ENCODE assay signal across 15 cellular contexts in the genomic region with DNA sequence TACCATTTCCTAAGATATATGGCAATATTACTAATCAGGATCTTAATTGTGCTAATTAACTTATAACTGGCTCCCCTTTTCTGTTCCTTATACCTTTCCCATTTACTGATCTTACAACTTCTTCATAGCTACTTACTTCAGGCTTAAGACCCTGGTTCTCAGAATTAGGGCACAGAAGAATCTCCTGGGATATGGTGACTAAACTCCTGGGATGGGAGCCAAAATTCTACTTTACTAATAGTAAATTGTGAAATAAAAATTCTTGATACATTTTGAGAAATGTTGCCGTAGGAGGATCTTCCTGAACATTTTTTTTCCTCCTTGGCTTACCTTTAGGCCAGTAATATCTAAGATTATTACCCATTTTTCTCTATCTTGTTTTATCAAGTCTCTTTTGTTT.
DNase-seq lines count a peak whose midpoint lies in the region; TF ChIP-seq lines count a peak whose summit lies in the region.
"Had no signal": no experiment of that assay in that cellular context is flagged by ENCODE, and none has a peak within 500 bp of the region (broad histone marks: within the 10 kb centered on the region; RNA-seq: fewer than 3 reads in every experiment).

No MANE protein-coding gene starts in this region.

- H3K27ac ChIP-seq in mammary epithelial cell (ENCODE audit: insufficient read depth, low read depth, low read length) (no peak overlapping the region), OCI-LY7 (ENCODE audit: low read depth, low read length, poor library complexity, severe bottlenecking) (no peak overlapping the region), ascending aorta (no peak overlapping the region)

- intact Hi-C loops in mammary epithelial cell (cut with micrococcal nuclease), result no loop called here
- intact Hi-C loops in OCI-LY7 (cut with micrococcal nuclease; ENCODE audit: unreplicated experiment), result no loop called here
- intact Hi-C loops in ascending aorta (cut with DNase I), result loop anchor here (5.0 kb wide), 1 partner anchor 360 kb away; no protein-coding TSS in a partner anchor

- no TSS peak for BruUV-seq in mammary epithelial cell (replicated peaks; lab: Mats Ljungman, UMichigan)
- BruUV-seq in OCI-LY7 (replicated peaks; lab: Mats Ljungman, UMichigan), result no TSS peak

- no peaks in the 10 kb centered on the region for H3K36me3 ChIP-seq in BJ (ENCODE audit: control insufficient read depth, insufficient read depth, low read length)
- H3K36me3 ChIP-seq in mammary epithelial cell (ENCODE audit: insufficient read depth, low read length), result no peaks in the 10 kb centered on the region
- H3K36me3 ChIP-seq in OCI-LY7 (ENCODE audit: insufficient read depth, low read length), result no peaks in the 10 kb centered on the region
- H3K36me3 ChIP-seq in ascending aorta, result no peaks in the 10 kb centered on the region

- no peak overlapping the region for H3K4me2 ChIP-seq in mammary epithelial cell (ENCODE audit: insufficient read depth, low read depth, low read length)
- no peak overlapping the region for H3K4me2 ChIP-seq in OCI-LY7 (ENCODE audit: low read length)

- no peaks in the 10 kb centered on the region for H3K9me2 ChIP-seq in OCI-LY7 (ENCODE audit: insufficient read depth, low read length)

- in situ Hi-C loops in mammary epithelial cell (cut with MboI; ENCODE audit: low sequenced_read_pairs in 2 of 2), result no loop called here

- POLR2A ChIA-PET in BJ (lab: Charles Lee) (no interaction called here), OCI-LY7 (lab: Charles Lee) (interaction anchor here (0.6 kb wide), 1 partner anchor 14 kb away, joined by 4 read pairs; no protein-coding TSS in a partner anchor)

- H2AFZ ChIP-seq in mammary epithelial cell (ENCODE audit: low read depth, low read length) (no peak overlapping the region), OCI-LY7 (ENCODE audit: low read length) (no peak overlapping the region)

- CTCF ChIA-PET in BJ (lab: Yijun Ruan, JAX), result no interaction called here
- CTCF ChIA-PET in mammary epithelial cell (lab: Charles Lee; ENCODE audit: low non-redundant PET), result no interaction called here
- CTCF ChIA-PET in OCI-LY7 (lab: Charles Lee; ENCODE audit: unreplicated experiment), result no interaction called here

- H3K4me3 ChIP-seq in BJ (ENCODE audit: low read depth, low read length) (no peak overlapping the region), mammary epithelial cell (replicated peaks in 1 of 3; ENCODE audit: insufficient read depth in 1 of 3, low read depth in 2 of 3, low read length in 3 of 3) (no peak overlapping the region), OCI-LY7 (ENCODE audit: low read depth, low read length, poor library complexity, severe bottlenecking) (no peak overlapping the region), ascending aorta (no peak overlapping the region)

- TF ChIP-seq CTCF in BJ (IDR thresholded peaks at IDR 0.05; ENCODE audit: insufficient read depth, low read depth, low read length) (no peak), mammary epithelial cell (conservative IDR thresholded peaks at IDR 0.05 in 1 of 2, IDR thresholded peaks at IDR 0.05 in 1 of 2; ENCODE audit: extremely low read depth in 1 of 2, insufficient read depth in 1 of 2, low read depth in 1 of 2, low read length in 2 of 2) (no peak), OCI-LY7 (conservative IDR thresholded peaks at IDR 0.05; ENCODE audit: low read length) (no peak), ascending aorta (IDR thresholded peaks at IDR 0.05) (no peak)

- H3K4me1 ChIP-seq in mammary epithelial cell (ENCODE audit: insufficient read depth, low read length) (no peaks in the 10 kb centered on the region), OCI-LY7 (ENCODE audit: insufficient read depth, low read length, poor library complexity, severe bottlenecking) (no peaks in the 10 kb centered on the region), ascending aorta (no peaks in the 10 kb centered on the region)

- 0% methylated on average over 1 of the region's 1 CpG for WGBS in mammary epithelial cell (ENCODE audit: low coverage, missing lambda C conversion rate)

- H3K9me3 ChIP-seq in mammary epithelial cell (replicated peaks; ENCODE audit: insufficient read depth, low read length) (no peaks in the 10 kb centered on the region), OCI-LY7 (ENCODE audit: low read length) (no peaks in the 10 kb centered on the region), ascending aorta (peaks cover 0 to 6% of the 10 kb centered on the region in 2 donors)

- H3K79me2 ChIP-seq in mammary epithelial cell (ENCODE audit: insufficient read depth, low read length), result no peaks in the 10 kb centered on the region
- no peaks in the 10 kb centered on the region for H3K79me2 ChIP-seq in OCI-LY7 (ENCODE audit: insufficient read depth, low read depth, low read length)

- H3K9ac ChIP-seq in mammary epithelial cell (ENCODE audit: insufficient read depth, low read length), result no peak overlapping the region

- peak; percentile 4 for DNase-seq in BJ (ENCODE audit: low read depth)
- peak; percentile 81 for DNase-seq in LHCN-M2 (ENCODE audit: low read depth)
- DNase-seq in mammary epithelial cell, result peak; percentile 37
- peak; percentile 69 for DNase-seq in iris pigment epithelial cell (ENCODE audit: low read depth)
- no peak for DNase-seq in C1 segment of cervical spinal cord (lab: John Stamatoyannopoulos, UW)
- no peak for DNase-seq in NCI-H2196 treated with DMSO at 0.1 percent for 48 hours (lab: John Stamatoyannopoulos, UW; ENCODE audit: unreplicated experiment)
- no peak for DNase-seq in OCI-LY7 (ENCODE audit: low spot score)
- DNase-seq in ascending aorta (ENCODE audit: low spot score in 2 of 2), result no peak
- DNase-seq: activated CD4-positive, alpha-beta T cell treated with anti-CD3 and anti-CD28 coated beads for 4 hours; activated T-cell treated with anti-CD3 and anti-CD28 coated beads, Interleukin-2, amount 50 U/mL, for 72 hours; effector CD4-positive, alpha-beta T cell; kidney; NCI-H2029; NCI-H748 treated with DMSO at 0.1 percent for 48 hours; stimulated activated CD4-positive, alpha-beta T cell treated with anti-CD3 and anti-CD28 coated beads, Interleukin-15, amount 100 ng/mL, for 24 hours had no signal

- H4K20me1 ChIP-seq in mammary epithelial cell (ENCODE audit: insufficient read depth, low read length), result no peaks in the 10 kb centered on the region
- no peaks in the 10 kb centered on the region for H4K20me1 ChIP-seq in OCI-LY7 (ENCODE audit: insufficient read depth, low read length)

- dilution Hi-C loops in mammary epithelial cell (cut with HindIII; ENCODE audit: low sequenced_read_pairs), result no loop called here

- H3K27me3 ChIP-seq in BJ (ENCODE audit: control insufficient read depth, insufficient read depth, low read length) (no peaks in the 10 kb centered on the region), mammary epithelial cell (ENCODE audit: insufficient read depth, low read length) (peaks cover 5% of the 10 kb centered on the region), ascending aorta (no peaks in the 10 kb centered on the region)

Comparison
In these comparisons a context has a peak if more than half of its experiments do, and no peak if none do; other contexts are left out.
1. DNase-seq: peak in BJ (single experiment), LHCN-M2 (single experiment), mammary epithelial cell (single experiment) and iris pigment epithelial cell (single experiment); none in C1 segment of cervical spinal cord (0 of 14), NCI-H2196 treated with DMSO at 0.1 percent for 48 hours (single experiment), OCI-LY7 (single experiment) and ascending aorta (0 of 2).